In genomic region chr3:107271787-107272387, GRCh38 we compare ENCODE assay signal across 8 cellular contexts.
A peak's percentile ranks its signal among the peaks of the same experiment; 100 is the strongest.
DNase-seq lines count a peak whose midpoint lies in the region; ATAC-seq and TF ChIP-seq lines count a peak whose summit lies in the region.

No MANE protein-coding gene starts in this region.

- peak; percentile 40 for DNase-seq in COLO829 (ENCODE audit: low spot score)
- DNase-seq in HuH-7.5 (ENCODE audit: low spot score): peak; percentile 10
- peak in 1 of 2 experiments; percentile 65 for DNase-seq in PC-9
- no peak for DNase-seq in mucosa of descending colon
- DNase-seq in stimulated activated CD4-positive, alpha-beta T cell treated with anti-CD3 and anti-CD28 coated beads, Interleukin-12 subunit alpha, Interleukin-12 subunit beta, amount 100 ng/mL, for 4 hours: no peak

- H3K27ac ChIP-seq in PC-9: no peak overlapping the region

- H3K36me3 ChIP-seq in PC-9 (ENCODE audit: low read depth): no peaks in the 10 kb centered on the region
- H3K36me3 ChIP-seq in endocrine pancreas (ENCODE audit: control insufficient read depth, insufficient read depth, low read length): no peaks in the 10 kb centered on the region
- H3K36me3 ChIP-seq in mucosa of descending colon (ENCODE audit: low read depth): no peaks in the 10 kb centered on the region

- H3F3A ChIP-seq in PC-9 (ENCODE audit: insufficient read depth, low read depth): no peaks in the 10 kb centered on the region

- no TSS peak for BruUV-seq in PC-9 (replicated peaks; lab: Mats Ljungman, UMichigan)

- H3K9ac ChIP-seq in endocrine pancreas (ENCODE audit: control insufficient read depth, insufficient read depth, low read length): no peak overlapping the region

- no peak overlapping the region for H2AFZ ChIP-seq in PC-9

- peak; percentile 71 for ATAC-seq in GM19351 (IDR thresholded peaks at IDR 0.05; ENCODE audit: unreplicated experiment)
- ATAC-seq in mucosa of descending colon: peak; percentile 37
- no peak for ATAC-seq in activated T-helper 17 cell treated with anti-CD3 and anti-CD28 coated beads, Interleukin-2, amount 50 U/mL, for 72 hours (replicated peaks)

- H3K9me3 Mint-ChIP-seq in activated T-helper 17 cell treated with anti-CD3 and anti-CD28 coated beads, Interleukin-2, amount 50 U/mL, for 72 hours: no peaks in the 10 kb centered on the region

- H3K4me3 ChIP-seq in PC-9 (no peak overlapping the region), endocrine pancreas (ENCODE audit: control insufficient read depth, insufficient read depth, low read length) (peak overlapping the region; percentile 34), mucosa of descending colon (no peak overlapping the region)

- intact Hi-C loops in PC-9 (cut with micrococcal nuclease; ENCODE audit: unreplicated experiment): loop anchor here (1.0 to 10.0 kb wide), 5 partner anchors 65 to 393 kb away; partner anchors contain the start of gene BBX
- intact Hi-C loops in mucosa of descending colon (cut with DNase I, micrococcal nuclease): loop anchor here in 1 of 2 donors (10.0 kb wide), 1 partner anchor 143 kb away; no protein-coding TSS in a partner anchor

- H3K9me3 ChIP-seq in PC-9 (ENCODE audit: insufficient read depth, low read depth) (no peaks in the 10 kb centered on the region), endocrine pancreas (ENCODE audit: control insufficient read depth, low read length) (no peaks in the 10 kb centered on the region), mucosa of descending colon (no peaks in the 10 kb centered on the region)

- POLR2A ChIA-PET in PC-9 (lab: Charles Lee; ENCODE audit: unreplicated experiment): interaction anchor here (0.6 kb wide), 2 partner anchors 253 to 473 kb away, joined by 3 to 4 read pairs; no protein-coding TSS in a partner anchor

- H3K27me3 Mint-ChIP-seq in activated T-helper 17 cell treated with anti-CD3 and anti-CD28 coated beads, Interleukin-2, amount 50 U/mL, for 72 hours: peaks cover 11% of the 10 kb centered on the region

- no peaks in the 10 kb centered on the region for H3K9me2 ChIP-seq in PC-9 (ENCODE audit: insufficient read depth)

- TF ChIP-seq CTCF in PC-9 (conservative IDR thresholded peaks at IDR 0.05) (peak; percentile 96), mucosa of descending colon (IDR thresholded peaks at IDR 0.05) (peak; percentile 21)

- CTCF ChIA-PET in PC-9 (lab: Charles Lee): interaction anchor here (0.5 to 2.5 kb wide), 22 partner anchors 17 to 1638 kb away, joined by 3 to 41 read pairs (median 4); no protein-coding TSS in a partner anchor

- no peaks in the 10 kb centered on the region for H3K79me2 ChIP-seq in PC-9 (ENCODE audit: low read depth)

- no peaks in the 10 kb centered on the region for H3K27me3 ChIP-seq in PC-9 (ENCODE audit: insufficient read depth, low read depth)
- no peaks in the 10 kb centered on the region for H3K27me3 ChIP-seq in endocrine pancreas (ENCODE audit: control insufficient read depth, insufficient read depth, low read length)

- no peaks in the 10 kb centered on the region for H4K20me1 ChIP-seq in PC-9 (ENCODE audit: insufficient read depth)

- no peak overlapping the region for H3K27ac Mint-ChIP-seq in activated T-helper 17 cell treated with anti-CD3 and anti-CD28 coated beads, Interleukin-2, amount 50 U/mL, for 72 hours

- H3K4me2 ChIP-seq in PC-9: no peak overlapping the region

- no peaks in the 10 kb centered on the region for H3K36me3 Mint-ChIP-seq in activated T-helper 17 cell treated with anti-CD3 and anti-CD28 coated beads, Interleukin-2, amount 50 U/mL, for 72 hours (ENCODE audit: low read depth)

- H3K4me3 Mint-ChIP-seq in activated T-helper 17 cell treated with anti-CD3 and anti-CD28 coated beads, Interleukin-2, amount 50 U/mL, for 72 hours: no peak overlapping the region

- H3K4me1 Mint-ChIP-seq in activated T-helper 17 cell treated with anti-CD3 and anti-CD28 coated beads, Interleukin-2, amount 50 U/mL, for 72 hours: no peaks in the 10 kb centered on the region

- H3K4me1 ChIP-seq in PC-9 (replicated peaks; ENCODE audit: insufficient read depth) (no peaks in the 10 kb centered on the region), endocrine pancreas (ENCODE audit: control insufficient read depth, insufficient read depth, low read length) (no peaks in the 10 kb centered on the region), mucosa of descending colon (ENCODE audit: low read depth) (peaks cover 2% of the 10 kb centered on the region)

Comparison
In these comparisons a context has a peak if more than half of its experiments do, and no peak if none do; other contexts are left out.
1. DNase-seq: peak in COLO829 (single experiment) and HuH-7.5 (single experiment); none in mucosa of descending colon (0 of 3) and stimulated activated CD4-positive, alpha-beta T cell treated with anti-CD3 and anti-CD28 coated beads, Interleukin-12 subunit alpha, Interleukin-12 subunit beta, amount 100 ng/mL, for 4 hours (single experiment).